ENCODE assay signal across 8 cellular contexts in genomic region chr4:164956766-164957643, GRCh38. TPM values are rescaled to one million over a fixed set of nuclear protein-coding genes. Genes with fewer than 3 reads are reported as not detected.
DNase-seq lines count a peak whose midpoint lies in the region; ATAC-seq and TF ChIP-seq lines count a peak whose summit lies in the region.

No MANE protein-coding gene starts in this region.

- H3K4me3 ChIP-seq in OCI-LY7 (ENCODE audit: low read depth, low read length, poor library complexity, severe bottlenecking) = peak overlapping the region; percentile 86
- peak overlapping the region; percentile 79 for H3K4me3 ChIP-seq in fibroblast of villous mesenchyme (ENCODE audit: low read depth, low read length)
- peak overlapping the region; percentile 66 for H3K4me3 ChIP-seq in neuron (ENCODE audit: low read length)
- peak overlapping the region; percentile 87 to 90 for H3K4me3 ChIP-seq in stomach smooth muscle (ENCODE audit: low read length in 2 of 2)

- intact Hi-C loops in OCI-LY7 (cut with micrococcal nuclease; ENCODE audit: unreplicated experiment) = loop anchor here (5.0 to 10.0 kb wide), 3 partner anchors 155 to 1292 kb away; partner anchors contain the start of genes KLHL2 and TMEM192

- H2AFZ ChIP-seq in OCI-LY7 (ENCODE audit: low read length) (peak overlapping the region; percentile 99), neuron (ENCODE audit: low read depth, low read length) (peak overlapping the region; percentile 43)

- H3K27ac ChIP-seq in OCI-LY7 (ENCODE audit: low read depth, low read length, poor library complexity, severe bottlenecking) = peak overlapping the region; percentile 56
- H3K27ac ChIP-seq in stomach smooth muscle (ENCODE audit: low read length) = no peak overlapping the region

- H3K4me1 ChIP-seq in OCI-LY7 (ENCODE audit: insufficient read depth, low read length, poor library complexity, severe bottlenecking) (peaks cover 35% of the 10 kb centered on the region), neuron (ENCODE audit: insufficient read depth, low read length) (peaks cover 8% of the 10 kb centered on the region), stomach smooth muscle (ENCODE audit: control insufficient read depth, insufficient read depth, low read length) (no peaks in the 10 kb centered on the region)

- peak overlapping the region; percentile 71 to 76 for H3K9ac ChIP-seq in stomach smooth muscle (ENCODE audit: low read length in 2 of 2)

- H3K79me2 ChIP-seq in OCI-LY7 (ENCODE audit: insufficient read depth, low read depth, low read length) = peaks cover 19% of the 10 kb centered on the region; the same call in 1 of the 2 replicates

- H4K20me1 ChIP-seq in OCI-LY7 (ENCODE audit: insufficient read depth, low read length) = no peaks in the 10 kb centered on the region

- peak overlapping the region; percentile 91 for H3K4me2 ChIP-seq in OCI-LY7 (ENCODE audit: low read length)

- no peaks in the 10 kb centered on the region for H3K9me2 ChIP-seq in OCI-LY7 (ENCODE audit: insufficient read depth, low read length)

- H3K36me3 ChIP-seq in OCI-LY7 (ENCODE audit: insufficient read depth, low read length) = 0 out of 2 replicates have a peak, but pooled peaks cover 4% of the 10 kb centered on the region
- H3K36me3 ChIP-seq in neuron (ENCODE audit: insufficient read depth, low read length) = no peaks in the 10 kb centered on the region
- H3K36me3 ChIP-seq in stomach smooth muscle (ENCODE audit: control insufficient read depth in 2 of 2, insufficient read depth in 2 of 2, low read length in 2 of 2) = no peaks in the 10 kb centered on the region

- ATAC-seq in GM19023 (IDR thresholded peaks at IDR 0.05; ENCODE audit: unreplicated experiment) (peak; percentile 100), HG03280 (IDR thresholded peaks at IDR 0.05; ENCODE audit: unreplicated experiment) (peak; percentile 100)

- CTCF ChIA-PET in OCI-LY7 (lab: Charles Lee; ENCODE audit: unreplicated experiment) = interaction anchor here (1.0 kb wide), 1 partner anchor 21 kb away, joined by 3 read pairs; no protein-coding TSS in a partner anchor

- in situ Hi-C loops in ACHN (cut with HindIII; ENCODE audit: low pct_ligation_motif_present, low pct_unique_long_range_greater_than_20kb, low sequenced_read_pairs) = no loop called here

- H3K27me3 ChIP-seq in neuron (ENCODE audit: insufficient read depth, low read length) (peaks cover under 1% of the 10 kb centered on the region), stomach smooth muscle (ENCODE audit: control insufficient read depth in 1 of 2, insufficient read depth in 2 of 2, low read length in 2 of 2) (no peaks in the 10 kb centered on the region)

- TF ChIP-seq CTCF in OCI-LY7 (conservative IDR thresholded peaks at IDR 0.05; ENCODE audit: low read length) = peak; percentile 24; the same call in 1 of the 2 replicates
- TF ChIP-seq CTCF in fibroblast of villous mesenchyme (IDR thresholded peaks at IDR 0.05; ENCODE audit: insufficient read depth, low read depth, low read length) = no peak

- no peaks in the 10 kb centered on the region for H3K9me3 ChIP-seq in OCI-LY7 (ENCODE audit: low read length)
- no peaks in the 10 kb centered on the region for H3K9me3 ChIP-seq in neuron (ENCODE audit: low read length)
- no peaks in the 10 kb centered on the region for H3K9me3 ChIP-seq in stomach smooth muscle (ENCODE audit: control insufficient read depth in 2 of 2, low read length in 2 of 2)

- POLR2A ChIA-PET in OCI-LY7 (lab: Charles Lee) = interaction anchor here (0.7 to 3.7 kb wide), 12 partner anchors 7 to 358 kb away, joined by 3 to 39 read pairs (median 5); partner anchors contain the start of gene TRIM61

- no TSS peak for BruUV-seq in OCI-LY7 (replicated peaks; lab: Mats Ljungman, UMichigan)

- DNase-seq in ACHN = peak; percentile 79
- DNase-seq in OCI-LY7 (ENCODE audit: low spot score) = peak; percentile 93
- DNase-seq in activated T-helper 9 cell treated with anti-CD3 and anti-CD28 coated beads, Interleukin-2, amount 50 U/mL, for 16 hours (ENCODE audit: low read depth) = peak; percentile 67
- peak; percentile 63 for DNase-seq in fibroblast of villous mesenchyme (ENCODE audit: low read depth)

RNA-seq across cellular contexts. Expression of gene TRIM61, which starts 20.5 kb away (rescaled TPM):
- 2.8 and 3.1 TPM in 2 replicates for total RNA-seq in OCI-LY7 (2014; rRNA removed; shearing (Covaris generic))
- total RNA-seq in OCI-LY7 (2022) (5.2 and 6.1 TPM in 2 replicates), fibroblast of villous mesenchyme (1.7 and 2.9 TPM in 2 replicates)
